13 cellular contexts compared by ENCODE assay signal in genomic region chr3:78734048-78734637, GRCh38.
A peak's percentile ranks its signal among the peaks of the same experiment; 100 is the strongest.
DNase-seq lines count a peak whose midpoint lies in the region; ATAC-seq lines count a peak whose summit lies in the region.
"Had no signal": no experiment of that assay in that cellular context is flagged by ENCODE, and none has a peak within 500 bp of the region (broad histone marks: within the 10 kb centered on the region; RNA-seq: fewer than 3 reads in every experiment).

No MANE protein-coding gene starts in this region.

- H3K4me3 ChIP-seq in MG63 = no peak overlapping the region
- H3K4me3 ChIP-seq: smooth muscle cell had no signal

- DNase-seq in EL = peak; percentile 59
- DNase-seq in MG63 = peak; percentile 46
- DNase-seq in T1000 (lab: John Stamatoyannopoulos, UW) = peak; percentile 6
- peak; percentile 10 for DNase-seq in kidney glomerular epithelial cell (lab: John Stamatoyannopoulos, UW)
- DNase-seq in iPS-NIHi11 (ENCODE audit: low spot score) = no peak
- no peak for DNase-seq in Ammon's horn (ENCODE audit: low spot score)
- DNase-seq in AML-193 (lab: John Stamatoyannopoulos, UW) = no peak
- DNase-seq: activated CD8-positive, alpha-beta T cell treated with anti-CD3 and anti-CD28 coated beads, Interleukin-2, amount 10 ng/mL, durations not matched to agents 7 days and 5 days; activated naive CD4-positive, alpha-beta T cell treated with anti-CD3 and anti-CD28 coated beads, Interleukin-2, amount 50 U/mL, for 16 hours; effector CD8-positive, alpha-beta T cell; NCI-H526 had no signal

- no peaks in the 10 kb centered on the region for H3K36me3 ChIP-seq in MG63

- ATAC-seq in GM21528 (IDR thresholded peaks at IDR 0.05; ENCODE audit: low FRiP score, unreplicated experiment) = no peak
- ATAC-seq: activated CD8-positive, alpha-beta T cell treated with anti-CD3 and anti-CD28 coated beads, Interleukin-2, amount 10 ng/mL, durations not matched to agents 7 days and 5 days had no signal

- H3K27me3 ChIP-seq in MG63 = no peaks in the 10 kb centered on the region

- no peaks in the 10 kb centered on the region for H3K9me3 ChIP-seq in MG63

Comparison
In these comparisons a context has a peak if more than half of its experiments do, and no peak if none do; other contexts are left out.
1. DNase-seq: peak in EL (single experiment), MG63 (single experiment), T1000 (single experiment) and kidney glomerular epithelial cell (single experiment); none in iPS-NIHi11 (single experiment), Ammon's horn (single experiment) and AML-193 (0 of 2).